ENCODE assay signal across 26 cellular contexts in the genomic region with DNA sequence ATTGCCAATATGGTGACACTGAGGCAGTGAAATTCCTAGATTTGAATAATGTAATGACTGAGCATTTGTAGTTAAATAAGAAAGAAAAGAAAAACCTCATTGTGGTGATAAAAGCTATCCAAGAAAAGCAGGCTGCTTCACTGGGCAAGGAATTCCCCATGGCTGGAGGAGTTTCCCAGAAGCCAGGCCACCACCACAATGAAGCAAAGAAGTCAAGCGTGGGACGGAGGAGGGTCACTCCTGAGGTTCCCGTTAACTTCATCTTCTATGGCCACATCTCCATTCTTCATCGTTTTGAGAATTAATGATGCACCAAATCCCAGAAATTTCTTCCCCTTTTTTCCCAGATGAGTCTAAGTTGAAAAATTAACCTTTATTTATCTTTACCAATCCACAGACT.
"Had no signal": no experiment of that assay in that cellular context is flagged by ENCODE, and none has a peak within 500 bp of the region (broad histone marks: within the 10 kb centered on the region; RNA-seq: fewer than 3 reads in every experiment).

No MANE protein-coding gene starts in this region.

- ATAC-seq: activated naive CD4-positive, alpha-beta T cell treated with anti-CD3 and anti-CD28 coated beads, Interleukin-2, amount 50 U/mL, for 72 hours; activated T-cell treated with anti-CD3 and anti-CD28 coated beads, Interleukin-2, amount 50 U/mL, for 4 hours; foreskin keratinocyte; left cardiac atrium; naive thymus-derived CD4-positive, alpha-beta T cell; pancreas; stimulated activated naive B cell treated with anti-CD40 and anti-IgM and Interleukin-4, amounts not matched to agents 10 μg/mL and 1 μg/mL and 100 μg/mL, for 72 hours; T-helper 17 cell had no signal

- H3K27me3 ChIP-seq: brain microvascular endothelial cell, foreskin keratinocyte, pancreas, right atrium auricular region, stomach, thyroid gland, upper lobe of left lung, vagina had no signal

- DNase-seq: activated CD4-positive, alpha-beta memory T cell treated with anti-CD3 and anti-CD28 coated beads, Interleukin-2, amount 10 ng/mL, durations not matched to agents 7 days and 5 days; activated CD4-positive, alpha-beta T cell treated with anti-CD3 and anti-CD28 coated beads, Interleukin-2, amount 10 ng/mL, durations not matched to agents 7 days and 5 days; activated CD4-positive, CD25-positive, alpha-beta regulatory T cell treated with anti-CD3 and anti-CD28 coated beads, Interleukin-2, amount 50 U/mL, for 72 hours; activated T-cell treated with anti-CD3 and anti-CD28 coated beads, Interleukin-2, amount 50 U/mL, for 4 hours; brain microvascular endothelial cell; dorsolateral prefrontal cortex; effector memory CD4-positive, alpha-beta T cell; foreskin keratinocyte; left cardiac atrium; midbrain; naive thymus-derived CD4-positive, alpha-beta T cell; nucleus accumbens; pancreas; stimulated activated CD4-positive, alpha-beta T cell treated with anti-CD3 and anti-CD28 coated beads, Interleukin-15, amount 100 ng/mL, for 24 hours; stimulated activated CD4-positive, alpha-beta T cell treated with anti-CD3 and anti-CD28 coated beads, Interleukin-2, amount 100 ng/mL, for 24 hours; stimulated activated naive B cell treated with anti-CD40 and anti-IgM and Interleukin-4, amounts not matched to agents 10 μg/mL and 1 μg/mL and 100 μg/mL, for 72 hours; stomach; T-helper 17 cell; T1000; thyroid gland; upper lobe of left lung had no signal

- H3K36me3 ChIP-seq: brain microvascular endothelial cell, pancreas, prostate gland, right atrium auricular region, stomach, thyroid gland, upper lobe of left lung, vagina had no signal

- FAIRE-seq: pancreas had no signal

- H3K4me1 ChIP-seq: foreskin keratinocyte, pancreas, prostate gland, thyroid gland, vagina had no signal

- H3K27ac ChIP-seq: brain microvascular endothelial cell, coronary artery, dorsolateral prefrontal cortex, foreskin keratinocyte, pancreas, prostate gland, right atrium auricular region, stomach, thyroid gland, upper lobe of left lung, vagina had no signal

- H3K4me3 ChIP-seq: coronary artery, dorsolateral prefrontal cortex, pancreas, prostate gland, right atrium auricular region, stomach, thyroid gland, upper lobe of left lung, vagina had no signal

- H3K9me3 ChIP-seq: pancreas, prostate gland, right atrium auricular region, stomach, thyroid gland, upper lobe of left lung, vagina had no signal
